In genomic region chr13:44313674-44314073, GRCh38 we compare ENCODE assay signal across 10 cellular contexts. TPM values are rescaled to one million over a fixed set of nuclear protein-coding genes. Genes with fewer than 3 reads are reported as not detected.
DNase-seq lines count a peak whose midpoint lies in the region; ATAC-seq and TF ChIP-seq lines count a peak whose summit lies in the region.
"Had no signal": no experiment of that assay in that cellular context is flagged by ENCODE, and none has a peak within 500 bp of the region (broad histone marks: within the 10 kb centered on the region; RNA-seq: fewer than 3 reads in every experiment).

No MANE protein-coding gene starts in this region.

- TF ChIP-seq EP300 in sigmoid colon (IDR thresholded peaks at IDR 0.05): no peak

- WGBS in sigmoid colon, 2 donors: 55 to 67% methylated on average over 2 of the region's 2 CpGs

- H3K36me3 ChIP-seq in sigmoid colon: no peaks in the 10 kb centered on the region

- H3K27me3 ChIP-seq in sigmoid colon: no peaks in the 10 kb centered on the region

- no peak for TF ChIP-seq POLR2A in sigmoid colon (IDR thresholded peaks at IDR 0.05)

- DNase-seq in EL (peak; percentile 91), NCI-H226 (peak; percentile 89), dermis blood vessel endothelial cell (peak; percentile 64), sigmoid colon (no peak), T-helper 2 cell (no peak)
- DNase-seq in central memory CD4-positive, alpha-beta T cell: no peak
- DNase-seq in activated CD4-positive, alpha-beta T cell treated with anti-CD3 and anti-CD28 coated beads for 48 hours: no peak
- DNase-seq: amygdala, NCI-H1436 treated with DMSO at 0.1 percent for 48 hours had no signal

- H3K9me3 ChIP-seq in sigmoid colon: no peaks in the 10 kb centered on the region

- intact Hi-C loops in sigmoid colon (cut with DNase I): no loop called here

- H3K4me1 ChIP-seq in sigmoid colon: peaks cover 0 to 67% (median 52%) of the 10 kb centered on the region in 4 donors

- TF ChIP-seq CTCF in sigmoid colon (IDR thresholded peaks at IDR 0.05): no peak

- H3K4me3 ChIP-seq in sigmoid colon: no peak overlapping the region

- no peak for ATAC-seq in HG03520 (IDR thresholded peaks at IDR 0.05; ENCODE audit: unreplicated experiment)

- peak overlapping the region in 3 of 4 donors; percentile 42 to 90 (median 50) for H3K27ac ChIP-seq in sigmoid colon

RNA-seq across cellular contexts. Expression of gene SERP2, which starts 60.0 kb away (rescaled TPM):
- total RNA-seq in dermis blood vessel endothelial cell (1.4 and 1.5 TPM in 2 replicates), sigmoid colon (1 to 10 TPM; 6.9 to 9.6 (median 8.6) TPM)
- polyA plus RNA-seq in sigmoid colon: 1 to 10 TPM; 3.2 to 6.0 (median 5.0) TPM

Comparison
In these comparisons a context has a peak if more than half of its experiments do, and no peak if none do; other contexts are left out.
1. DNase-seq: peak in EL (single experiment), NCI-H226 (single experiment) and dermis blood vessel endothelial cell (single experiment); none in sigmoid colon (single experiment), T-helper 2 cell (0 of 5), central memory CD4-positive, alpha-beta T cell (single experiment) and activated CD4-positive, alpha-beta T cell treated with anti-CD3 and anti-CD28 coated beads for 48 hours (single experiment).